In the genomic region with DNA sequence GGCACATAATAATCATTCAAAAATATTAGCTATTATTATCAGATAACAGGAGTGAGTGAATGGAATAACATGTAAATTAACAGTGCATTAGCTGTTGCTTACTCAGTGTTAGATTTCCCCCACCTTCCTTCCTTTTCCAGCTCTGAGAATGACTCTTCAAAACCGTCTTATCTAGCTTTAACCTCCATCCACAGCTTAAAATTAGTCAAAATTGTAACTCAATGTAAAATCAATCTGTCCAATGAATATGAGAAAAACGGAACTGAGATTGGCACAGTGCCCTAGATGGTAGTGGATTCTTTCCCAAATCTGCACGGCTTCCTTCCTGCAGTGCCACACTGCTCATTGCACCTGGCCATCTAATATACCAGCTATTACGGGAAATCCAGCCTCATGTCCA, we compare ENCODE assay signal across 18 cellular contexts.
DNase-seq lines count a peak whose midpoint lies in the region; ATAC-seq, FAIRE-seq and TF ChIP-seq lines count a peak whose summit lies in the region.
"Had no signal": no experiment of that assay in that cellular context is flagged by ENCODE, and none has a peak within 500 bp of the region (broad histone marks: within the 10 kb centered on the region; RNA-seq: fewer than 3 reads in every experiment).

No MANE protein-coding gene starts in this region.

- H3K4me3 Mint-ChIP-seq in CD14-positive monocyte = no peak overlapping the region
- H3K4me3 Mint-ChIP-seq in Caco-2 (ENCODE audit: unreplicated experiment) = no peak overlapping the region
- H3K4me3 Mint-ChIP-seq: activated CD4-positive, alpha-beta memory T cell treated with anti-CD3 and anti-CD28 coated beads, Interleukin-2, amount 10 ng/mL, durations not matched to agents 7 days and 5 days; activated T-helper 1 cell treated with anti-CD3 and anti-CD28 coated beads, Interleukin-12 subunit alpha, Interleukin-12 subunit beta, Interleukin-2, Interleukin-4 antibody, amounts not matched to agents 30 ng/mL and 10 ng/mL and 1 ng/mL, durations not matched to agents 14 hours and 24 hours and 36 hours; central memory CD8-positive, alpha-beta T cell; nephron had no signal

- SMC1A ChIA-PET in GM12878 (lab: Charles Lee; ENCODE audit: uncharacterized antibody, unreplicated experiment) = interaction anchor here (0.9 to 2.6 kb wide), 9 partner anchors 9 to 839 kb away, joined by 3 to 8 read pairs (median 6); no protein-coding TSS in a partner anchor

- H3K36me3 Mint-ChIP-seq in CD14-positive monocyte (no peaks in the 10 kb centered on the region), Caco-2 (ENCODE audit: insufficient read depth, unreplicated experiment) (no peaks in the 10 kb centered on the region)

- intact Hi-C loops in GM12878 (cut with micrococcal nuclease; ENCODE audit: unreplicated experiment) (no loop called here), CD14-positive monocyte (cut with micrococcal nuclease) (no loop called here), Caco-2 (cut with micrococcal nuclease; ENCODE audit: unreplicated experiment) (no loop called here)

- H3K36me3 ChIP-seq in GM12878 (ENCODE audit: control insufficient read depth in 2 of 2, insufficient read depth in 2 of 2, low read length in 1 of 2) (no peaks in the 10 kb centered on the region), Caco-2 (ENCODE audit: control insufficient read depth, insufficient read depth, low read length) (no peaks in the 10 kb centered on the region)
- H3K36me3 ChIP-seq: tibial artery had no signal

- no peaks in the 10 kb centered on the region for H4K20me1 ChIP-seq in GM12878 (ENCODE audit: control insufficient read depth, insufficient read depth)

- RAD21 ChIA-PET in GM12878 (lab: Charles Lee; ENCODE audit: unreplicated experiment) = interaction anchor here (0.8 to 1.4 kb wide), 3 partner anchors 15 to 59 kb away, joined by 5 to 7 read pairs (median 5); no protein-coding TSS in a partner anchor

- peak in 1 of 2 experiments; percentile 56; a peak in 1 of 4 replicates for TF ChIP-seq EP300 in GM12878 (IDR thresholded peaks at IDR 0.05; ENCODE audit: borderline replicate concordance in 1 of 2, control insufficient read depth in 1 of 2, low read depth in 2 of 2, low read length in 2 of 2)

- peak; percentile 82 for ATAC-seq in GM18868 (IDR thresholded peaks at IDR 0.05; ENCODE audit: unreplicated experiment)
- ATAC-seq in HG02763 (IDR thresholded peaks at IDR 0.05; ENCODE audit: unreplicated experiment) = peak; percentile 45
- ATAC-seq in HG03571 (IDR thresholded peaks at IDR 0.05; ENCODE audit: unreplicated experiment) = peak; percentile 52
- peak; percentile 88 for ATAC-seq in GM12878
- ATAC-seq in GM21576 (IDR thresholded peaks at IDR 0.05; ENCODE audit: unreplicated experiment) = no peak

- no peak overlapping the region for H3K9ac ChIP-seq in GM12878 (ENCODE audit: control insufficient read depth, insufficient read depth, low read length)

- FAIRE-seq in GM12878 (lab: Jason Lieb, UNC) = no peak
- FAIRE-seq in RCC 7860 (lab: Jason Lieb, UNC) = no peak

- no peaks in the 10 kb centered on the region for H3K9me3 ChIP-seq in GM12878 (replicated peaks; ENCODE audit: control insufficient read depth, insufficient read depth, low read length)
- H3K9me3 ChIP-seq in Caco-2 = no peaks in the 10 kb centered on the region
- H3K9me3 ChIP-seq: tibial artery had no signal

- TF ChIP-seq RAD21 in GM12878 (IDR thresholded peaks at IDR 0.05; ENCODE audit: insufficient read depth, low read depth, low read length) = no peak

- no peaks in the 10 kb centered on the region for H3K27me3 ChIP-seq in GM12878 (replicated peaks in 1 of 2; ENCODE audit: control insufficient read depth in 2 of 2, insufficient read depth in 2 of 2, low read length in 1 of 2)
- no peaks in the 10 kb centered on the region for H3K27me3 ChIP-seq in Caco-2 (replicated peaks; ENCODE audit: control insufficient read depth, insufficient read depth, low read length)
- H3K27me3 ChIP-seq: tibial artery had no signal

- H3K4me2 ChIP-seq in GM12878 (ENCODE audit: control insufficient read depth, insufficient read depth) = no peak overlapping the region

- 0% methylated on average over 4 of the region's 4 CpGs for WGBS in GM12878 (ENCODE audit: insufficient coverage, insufficient replicate concordance, low lambda C conversion rate, missing lambda C conversion rate)

- no peaks in the 10 kb centered on the region for H3K4me1 ChIP-seq in GM12878 (ENCODE audit: control insufficient read depth, insufficient read depth, low read length)
- H3K4me1 ChIP-seq in Caco-2 = no peaks in the 10 kb centered on the region

- peaks cover 0 to 8% (median 5%) of the 10 kb centered on the region in 3 donors for H3K27me3 Mint-ChIP-seq in CD14-positive monocyte (ENCODE audit: low read depth in 3 of 3)
- H3K27me3 Mint-ChIP-seq in Caco-2 (ENCODE audit: insufficient read depth, unreplicated experiment) = no peaks in the 10 kb centered on the region
- H3K27me3 Mint-ChIP-seq: activated CD4-positive, alpha-beta memory T cell treated with anti-CD3 and anti-CD28 coated beads, Interleukin-2, amount 10 ng/mL, durations not matched to agents 7 days and 5 days had no signal

- CTCF ChIA-PET in GM12878 (lab: Yijun Ruan, JAX) = interaction anchor here (0.6 to 3.3 kb wide), 6 partner anchors 9 to 158 kb away, joined by 3 to 13 read pairs (median 3); no protein-coding TSS in a partner anchor
- CTCF ChIA-PET in Caco-2 (lab: Charles Lee) = no interaction called here

- in situ Hi-C loops in GM12878 (cut with MboI) = no loop called here

- H3K27ac Mint-ChIP-seq in CD14-positive monocyte (no peak overlapping the region), Caco-2 (ENCODE audit: unreplicated experiment) (no peak overlapping the region)
- H3K27ac Mint-ChIP-seq: activated CD4-positive, alpha-beta memory T cell treated with anti-CD3 and anti-CD28 coated beads, Interleukin-2, amount 10 ng/mL, durations not matched to agents 7 days and 5 days; activated T-helper 1 cell treated with anti-CD3 and anti-CD28 coated beads, Interleukin-12 subunit alpha, Interleukin-12 subunit beta, Interleukin-2, Interleukin-4 antibody, amounts not matched to agents 30 ng/mL and 10 ng/mL and 1 ng/mL, durations not matched to agents 14 hours and 24 hours and 36 hours; nephron had no signal

- H3K27ac ChIP-seq in GM12878 (ENCODE audit: control insufficient read depth, insufficient read depth) = no peak overlapping the region
- H3K27ac ChIP-seq: tibial artery had no signal

- H3K9me3 Mint-ChIP-seq in CD14-positive monocyte = peaks cover 0 to 14% (median 2%) of the 10 kb centered on the region in 7 donors
- H3K9me3 Mint-ChIP-seq in Caco-2 (ENCODE audit: unreplicated experiment) = peaks cover 18% of the 10 kb centered on the region

- POLR2A ChIA-PET in GM12878 (lab: Charles Lee) (no interaction called here), Caco-2 (lab: Charles Lee) (no interaction called here)

- no peaks in the 10 kb centered on the region for H3K79me2 ChIP-seq in GM12878 (ENCODE audit: control insufficient read depth, insufficient read depth, low read length)

- no peak overlapping the region for H2AFZ ChIP-seq in GM12878 (ENCODE audit: control insufficient read depth, low read depth, low read length)

- TF ChIP-seq CTCF in GM12878 (IDR thresholded peaks at IDR 0.05 in 2 of 3, conservative IDR thresholded peaks at IDR 0.05 in 1 of 3; ENCODE audit: control insufficient read depth in 2 of 3, extremely low read depth in 1 of 3, insufficient read depth in 1 of 3, low read depth in 3 of 3, low read length in 3 of 3) (no peak), CD14-positive monocyte (IDR thresholded peaks at IDR 0.05) (no peak), Caco-2 (IDR thresholded peaks at IDR 0.05; ENCODE audit: insufficient read depth in 1 of 2, low read depth in 1 of 2, low read length in 1 of 2, severe bottlenecking in 1 of 2, unreplicated experiment in 1 of 2) (no peak)

- no TSS peak for BruUV-seq in GM12878 (replicated peaks; lab: Mats Ljungman, UMichigan)
- BruUV-seq in Caco-2 (replicated peaks; lab: Mats Ljungman, UMichigan) = no TSS peak

- TF ChIP-seq POLR2A in GM12878 (IDR thresholded peaks at IDR 0.05; ENCODE audit: low read depth, low read length) = no peak

- H3K4me3 ChIP-seq in GM12878 (no peak overlapping the region), Caco-2 (ENCODE audit: low read depth, low read length) (no peak overlapping the region)
- H3K4me3 ChIP-seq: tibial artery had no signal

- DNase-seq in GM12878 (ENCODE audit: low read depth, low spot score) (no peak), CD14-positive monocyte (ENCODE audit: low spot score) (no peak), Caco-2 (no peak), RCC 7860 (ENCODE audit: low spot score) (no peak)
- DNase-seq: activated CD4-positive, alpha-beta memory T cell treated with anti-CD3 and anti-CD28 coated beads, Interleukin-2, amount 10 ng/mL, durations not matched to agents 7 days and 5 days; mammary epithelial cell; NCI-H2081 treated with DMSO at 0.1 percent for 48 hours; NCI-H82; SHP77 treated with DMSO at 0.1 percent for 48 hours; stimulated activated CD8-positive, alpha-beta memory T cell treated with anti-CD3 and anti-CD28 coated beads, Interleukin-4, amount 100 ng/mL, for 48 hours; tibial artery had no signal

- H3K4me1 Mint-ChIP-seq in CD14-positive monocyte (peaks cover 6% of the 10 kb centered on the region), Caco-2 (ENCODE audit: low read depth, unreplicated experiment) (peaks cover 8% of the 10 kb centered on the region)
- H3K4me1 Mint-ChIP-seq: activated CD4-positive, alpha-beta memory T cell treated with anti-CD3 and anti-CD28 coated beads, Interleukin-2, amount 10 ng/mL, durations not matched to agents 7 days and 5 days; central memory CD8-positive, alpha-beta T cell; nephron had no signal

TF ChIP-seq in GM12878, 131 proteins besides CTCF, POLR2A, EP300 and RAD21 (continues in another document):
- TF ChIP-seq ETV6 (conservative IDR thresholded peaks at IDR 0.05 in 1 of 2, IDR thresholded peaks at IDR 0.05 in 1 of 2; ENCODE audit: borderline replicate concordance in 1 of 2, low read depth in 1 of 2) (peak in 1 of 2 experiments; percentile 77; a peak in 2 of 4 replicates), POU2F2 (IDR thresholded peaks at IDR 0.05; ENCODE audit: borderline replicate concordance, low read depth, low read length) (no peak), CBFB (IDR thresholded peaks at IDR 0.05; ENCODE audit: low read depth) (no peak), ZNF217 (IDR thresholded peaks at IDR 0.05) (no peak), RELA (IDR thresholded peaks at IDR 0.05; ENCODE audit: borderline replicate concordance, partially characterized antibody) (no peak)
- TF ChIP-seq, protein P1, sequence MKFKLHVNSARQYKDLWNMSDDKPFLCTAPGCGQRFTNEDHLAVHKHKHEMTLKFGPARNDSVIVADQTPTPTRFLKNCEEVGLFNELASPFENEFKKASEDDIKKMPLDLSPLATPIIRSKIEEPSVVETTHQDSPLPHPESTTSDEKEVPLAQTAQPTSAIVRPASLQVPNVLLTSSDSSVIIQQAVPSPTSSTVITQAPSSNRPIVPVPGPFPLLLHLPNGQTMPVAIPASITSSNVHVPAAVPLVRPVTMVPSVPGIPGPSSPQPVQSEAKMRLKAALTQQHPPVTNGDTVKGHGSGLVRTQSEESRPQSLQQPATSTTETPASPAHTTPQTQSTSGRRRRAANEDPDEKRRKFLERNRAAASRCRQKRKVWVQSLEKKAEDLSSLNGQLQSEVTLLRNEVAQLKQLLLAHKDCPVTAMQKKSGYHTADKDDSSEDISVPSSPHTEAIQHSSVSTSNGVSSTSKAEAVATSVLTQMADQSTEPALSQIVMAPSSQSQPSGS (IDR thresholded peaks at IDR 0.05; ENCODE audit: low read length) = peak; percentile 32; the same call in 1 of the 2 replicates
